Comparison of ENCODE assay signal across 10 cellular contexts in genomic region chr22:40415531-40416266, GRCh38. TPM values are rescaled to one million over a fixed set of nuclear protein-coding genes. Genes with fewer than 3 reads are reported as not detected.
DNase-seq lines count a peak whose midpoint lies in the region; ATAC-seq and TF ChIP-seq lines count a peak whose summit lies in the region.
"Had no signal": no experiment of that assay in that cellular context is flagged by ENCODE, and none has a peak within 500 bp of the region (broad histone marks: within the 10 kb centered on the region; RNA-seq: fewer than 3 reads in every experiment).

No MANE protein-coding gene starts in this region.

- H3K4me1 ChIP-seq in mucosa of stomach (ENCODE audit: control insufficient read depth, insufficient read depth, low read length) = peaks cover 17% of the 10 kb centered on the region
- H3K4me1 ChIP-seq: gastrocnemius medialis had no signal

- H3K4me3 ChIP-seq in mucosa of stomach (ENCODE audit: low read length) = no peak overlapping the region
- H3K4me3 ChIP-seq: gastrocnemius medialis had no signal

- peak overlapping the region; percentile 8 for H3K9ac ChIP-seq in mucosa of stomach (ENCODE audit: low read length)

- BruUV-seq in Calu3 (replicated peaks; lab: Mats Ljungman, UMichigan) = no TSS peak

- H3K4me1 Mint-ChIP-seq in Calu3 (ENCODE audit: low read depth, unreplicated experiment) = no peaks in the 10 kb centered on the region
- peaks cover 20% of the 10 kb centered on the region for H3K4me1 Mint-ChIP-seq in activated T-helper 2 cell treated with anti-CD3 and anti-CD28 coated beads, Interferon-gamma antibody, Interleukin-2, Interleukin-4, amounts not matched to agents 10 μg/mL and 5 μg/mL and 100 μg/mL, durations not matched to agents 14 hours and 24 hours and 36 hours (ENCODE audit: low read depth)

- intact Hi-C loops in Calu3 (cut with micrococcal nuclease; ENCODE audit: unreplicated experiment) = no loop called here
- intact Hi-C loops in activated T-helper 2 cell treated with anti-CD3 and anti-CD28 coated beads, Interferon-gamma antibody, Interleukin-2, Interleukin-4, amounts not matched to agents 10 μg/mL and 5 μg/mL and 100 μg/mL, durations not matched to agents 14 hours and 24 hours and 36 hours (cut with micrococcal nuclease) = no loop called here

- peaks cover 38% of the 10 kb centered on the region for H3K36me3 Mint-ChIP-seq in Calu3 (ENCODE audit: insufficient read depth, unreplicated experiment)
- H3K36me3 Mint-ChIP-seq in activated T-helper 2 cell treated with anti-CD3 and anti-CD28 coated beads, Interferon-gamma antibody, Interleukin-2, Interleukin-4, amounts not matched to agents 10 μg/mL and 5 μg/mL and 100 μg/mL, durations not matched to agents 14 hours and 24 hours and 36 hours (ENCODE audit: low read depth) = peaks cover 58% of the 10 kb centered on the region

- CTCF ChIA-PET in Calu3 (lab: Charles Lee) = no interaction called here

- H3K36me3 ChIP-seq in mucosa of stomach (ENCODE audit: control insufficient read depth, insufficient read depth, low read length) = peaks cover 37% of the 10 kb centered on the region

- no peaks in the 10 kb centered on the region for H3K9me3 ChIP-seq in mucosa of stomach (ENCODE audit: control insufficient read depth, low read length)
- H3K9me3 ChIP-seq: gastrocnemius medialis had no signal

- no peaks in the 10 kb centered on the region for H3K27me3 Mint-ChIP-seq in Calu3 (ENCODE audit: unreplicated experiment)
- no peaks in the 10 kb centered on the region for H3K27me3 Mint-ChIP-seq in activated T-helper 2 cell treated with anti-CD3 and anti-CD28 coated beads, Interferon-gamma antibody, Interleukin-2, Interleukin-4, amounts not matched to agents 10 μg/mL and 5 μg/mL and 100 μg/mL, durations not matched to agents 14 hours and 24 hours and 36 hours (ENCODE audit: low read depth)

- DNase-seq in Calu3 (no peak), NCI-H526 (lab: John Stamatoyannopoulos, UW) (no peak)
- no peak for DNase-seq in activated T-helper 2 cell treated with anti-CD3 and anti-CD28 coated beads, Interferon-gamma antibody, Interleukin-2, Interleukin-4, amounts not matched to agents 10 μg/mL and 5 μg/mL and 100 μg/mL, durations not matched to agents 14 hours and 24 hours and 36 hours (ENCODE audit: low spot score)
- no peak for DNase-seq in stimulated activated CD4-positive, alpha-beta T cell treated with anti-CD3 and anti-CD28 coated beads, Interleukin-2, amount 100 ng/mL, for 48 hours
- no peak for DNase-seq in activated CD4-positive, CD25-positive, alpha-beta regulatory T cell treated with anti-CD3 and anti-CD28 coated beads, Interleukin-2, amount 50 U/mL, for 72 hours
- DNase-seq: NCI-H2227 treated with DMSO at 0.1 percent for 48 hours had no signal

- ATAC-seq in HG02798 (IDR thresholded peaks at IDR 0.05; ENCODE audit: poor library complexity, unreplicated experiment) (peak; percentile 16), GM18519 (IDR thresholded peaks at IDR 0.05; ENCODE audit: low FRiP score, unreplicated experiment) (no peak)
- ATAC-seq: gastrocnemius medialis had no signal

- H3K9me3 Mint-ChIP-seq in Calu3 (ENCODE audit: low read depth, unreplicated experiment) = peaks cover 2% of the 10 kb centered on the region
- no peaks in the 10 kb centered on the region for H3K9me3 Mint-ChIP-seq in activated T-helper 2 cell treated with anti-CD3 and anti-CD28 coated beads, Interferon-gamma antibody, Interleukin-2, Interleukin-4, amounts not matched to agents 10 μg/mL and 5 μg/mL and 100 μg/mL, durations not matched to agents 14 hours and 24 hours and 36 hours

- no peak overlapping the region for H3K4me3 Mint-ChIP-seq in Calu3 (ENCODE audit: low read depth, unreplicated experiment)
- H3K4me3 Mint-ChIP-seq in activated T-helper 2 cell treated with anti-CD3 and anti-CD28 coated beads, Interferon-gamma antibody, Interleukin-2, Interleukin-4, amounts not matched to agents 10 μg/mL and 5 μg/mL and 100 μg/mL, durations not matched to agents 14 hours and 24 hours and 36 hours (ENCODE audit: low read depth) = no peak overlapping the region

- H3K27me3 ChIP-seq in mucosa of stomach (ENCODE audit: control insufficient read depth, insufficient read depth, low read length) = no peaks in the 10 kb centered on the region
- H3K27me3 ChIP-seq: gastrocnemius medialis had no signal

- H3K27ac Mint-ChIP-seq in Calu3 (ENCODE audit: unreplicated experiment) = peak overlapping the region; percentile 18
- peak overlapping the region; percentile 83 for H3K27ac Mint-ChIP-seq in activated T-helper 2 cell treated with anti-CD3 and anti-CD28 coated beads, Interferon-gamma antibody, Interleukin-2, Interleukin-4, amounts not matched to agents 10 μg/mL and 5 μg/mL and 100 μg/mL, durations not matched to agents 14 hours and 24 hours and 36 hours

- no peak for TF ChIP-seq CTCF in Calu3 (IDR thresholded peaks at IDR 0.05; ENCODE audit: unreplicated experiment)

RNA-seq across cellular contexts. Expression of gene SGSM3, which starts 45.3 kb away (rescaled TPM):
- total RNA-seq in Calu3 (2022) = 70.6 and 83.3 TPM in 2 replicates
- total RNA-seq in activated T-helper 2 cell treated with anti-CD3 and anti-CD28 coated beads, Interferon-gamma antibody, Interleukin-2, Interleukin-4, amounts not matched to agents 10 μg/mL and 5 μg/mL and 100 μg/mL, durations not matched to agents 14 hours and 24 hours and 36 hours = 48.7 and 50.3 TPM in 2 replicates
